Comparison of ENCODE assay signal across 32 cellular contexts in genomic region chr1:226558293-226558692, GRCh38. TPM values are rescaled to one million over a fixed set of nuclear protein-coding genes. Genes with fewer than 3 reads are reported as not detected.
DNase-seq lines count a peak whose midpoint lies in the region; ATAC-seq, FAIRE-seq and TF ChIP-seq lines count a peak whose summit lies in the region.
"Had no signal": no experiment of that assay in that cellular context is flagged by ENCODE, and none has a peak within 500 bp of the region (broad histone marks: within the 10 kb centered on the region; RNA-seq: fewer than 3 reads in every experiment).

No MANE protein-coding gene starts in this region.

- H3K9me3 ChIP-seq in HepG2 (ENCODE audit: low read length) = no peaks in the 10 kb centered on the region
- H3K9me3 ChIP-seq in right lobe of liver = no peaks in the 10 kb centered on the region
- H3K9me3 ChIP-seq: A549, MG63 had no signal

- no peak for TF ChIP-seq RAD21 in HepG2 (CRISPR knock-in tag; IDR thresholded peaks at IDR 0.05)

- peaks cover 0 to 15% of the 10 kb centered on the region in 2 experiments; a peak in 2 of 5 replicates for H3K27me3 ChIP-seq in HepG2 (ENCODE audit: control insufficient read depth in 1 of 2, insufficient read depth in 2 of 2, low read length in 2 of 2)
- H3K27me3 ChIP-seq in right lobe of liver = no peaks in the 10 kb centered on the region
- H3K27me3 ChIP-seq: BLaER1 treated with 17β-estradiol and CSF1 and Interleukin-3, amounts not matched to agents 10 nM and 100 nM had no signal

- H3K9ac ChIP-seq in HepG2 (ENCODE audit: insufficient read depth, low read depth, low read length) = no peak overlapping the region
- H3K9ac ChIP-seq: BLaER1 treated with 17β-estradiol and CSF1 and Interleukin-3, amounts not matched to agents 10 nM and 100 nM; GM23248 had no signal

- H3K4me3 ChIP-seq in HepG2 (replicated peaks in 1 of 3; ENCODE audit: insufficient read depth in 1 of 3, low read depth in 2 of 3, low read length in 3 of 3) (no peak overlapping the region), right lobe of liver (no peak overlapping the region)
- H3K4me3 ChIP-seq: A549; BLaER1 treated with 17β-estradiol and CSF1 and Interleukin-3, amounts not matched to agents 10 nM and 100 nM; GM23248; MG63; PC-9 had no signal

- no peak for TF ChIP-seq EP300 in HepG2 (IDR thresholded peaks at IDR 0.05; ENCODE audit: low read depth in 2 of 2, low read length in 2 of 2)
- no peak for TF ChIP-seq EP300 in HepG2 (CRISPR knock-in tag; IDR thresholded peaks at IDR 0.05; ENCODE audit: borderline replicate concordance)

- H4K20me1 ChIP-seq in HepG2 (ENCODE audit: insufficient read depth, low read length) = no peaks in the 10 kb centered on the region
- H4K20me1 ChIP-seq: BLaER1 treated with 17β-estradiol and CSF1 and Interleukin-3, amounts not matched to agents 10 nM and 100 nM had no signal

- DNase-seq in HepG2 (ENCODE audit: low spot score) (no peak), right lobe of liver (no peak), amniotic epithelial cell (ENCODE audit: low read depth) (peak; percentile 7), omental fat pad (ENCODE audit: low spot score) (no peak), UCSD-AML1 (lab: John Stamatoyannopoulos, UW; ENCODE audit: unreplicated experiment) (no peak), NCI-H2196 treated with DMSO at 0.1 percent for 48 hours (lab: John Stamatoyannopoulos, UW; ENCODE audit: unreplicated experiment) (no peak)
- DNase-seq: AML-193; CD4-positive, alpha-beta T cell; DMS53; GM23248; H7; KBM-7; MG63; NCI-H1092; NCI-H1436; NCI-H187; NCI-H2081 treated with DMSO at 0.1 percent for 48 hours; NCI-H2171; NCI-H446; NCI-H524 treated with DMSO at 0.1 percent for 48 hours; NCI-H774; PC-9; Right ventricle myocardium superior had no signal

- TF ChIP-seq POLR2A in HepG2 (IDR thresholded peaks at IDR 0.05; ENCODE audit: insufficient read depth in 1 of 2, low read depth in 2 of 2, low read length in 2 of 2) (no peak), right lobe of liver (IDR thresholded peaks at IDR 0.05) (no peak)

- no TSS peak for BruUV-seq in HepG2 (replicated peaks; lab: Mats Ljungman, UMichigan)

- 43% methylated on average over 5 of the region's 5 CpGs for WGBS in HepG2 (ENCODE audit: low lambda C conversion rate)
- WGBS in right lobe of liver (ENCODE audit: insufficient coverage, low coverage, low lambda C conversion rate, missing lambda C conversion rate) = 59% methylated on average over 5 of the region's 5 CpGs

- ATAC-seq in HepG2 = no peak
- ATAC-seq in right lobe of liver = no peak
- peak; percentile 87 for ATAC-seq in omental fat pad (ENCODE audit: low FRiP score)
- ATAC-seq in HG03025 (IDR thresholded peaks at IDR 0.05; ENCODE audit: low FRiP score, unreplicated experiment) = no peak
- ATAC-seq: A549 had no signal

- intact Hi-C loops in HepG2 (cut with micrococcal nuclease; ENCODE audit: unreplicated experiment) (no loop called here), right lobe of liver (cut with DNase I) (no loop called here)

- no peaks in the 10 kb centered on the region for H3K79me2 ChIP-seq in HepG2 (ENCODE audit: insufficient read depth, low read length)

- FAIRE-seq in HepG2 (lab: Jason Lieb, UNC) = no peak
- FAIRE-seq: A549, D721Med, HTR-8/SVneo had no signal

- no peak for TF ChIP-seq CTCF in HepG2 (CRISPR knock-in tag; IDR thresholded peaks at IDR 0.05)
- no peak for TF ChIP-seq CTCF in right lobe of liver (IDR thresholded peaks at IDR 0.05)
- no peak for TF ChIP-seq CTCF in omental fat pad (IDR thresholded peaks at IDR 0.05)

- in situ Hi-C loops in HepG2 (cut with HindIII; ENCODE audit: extremely low pct_ligation_motif_present, low pct_unique_long_range_greater_than_20kb) = no loop called here

- CTCF ChIA-PET in HepG2 (lab: Yijun Ruan, JAX; ENCODE audit: low intra/inter-chr PET ratio, low total read pairs) = no interaction called here

- POLR2A ChIA-PET in HepG2 (lab: Yijun Ruan, JAX) = no interaction called here

- no peaks in the 10 kb centered on the region for H3K36me3 ChIP-seq in HepG2 (replicated peaks in 1 of 2; ENCODE audit: control insufficient read depth in 1 of 2, insufficient read depth in 2 of 2, low read length in 2 of 2)
- H3K36me3 ChIP-seq in right lobe of liver = no peaks in the 10 kb centered on the region
- H3K36me3 ChIP-seq: BLaER1 treated with 17β-estradiol and CSF1 and Interleukin-3, amounts not matched to agents 10 nM and 100 nM; MG63 had no signal

- H3K27ac ChIP-seq in HepG2 (ENCODE audit: extremely low read length, insufficient read depth, low read length) (no peak overlapping the region), right lobe of liver (no peak overlapping the region)
- H3K27ac ChIP-seq: A549, GM23248, PC-9 had no signal

- no peak overlapping the region for H3K4me2 ChIP-seq in HepG2 (ENCODE audit: low read depth, low read length)
- H3K4me2 ChIP-seq: A549, PC-9 had no signal

- H3K4me1 ChIP-seq in HepG2 (ENCODE audit: insufficient read depth, low read length) (peaks cover 8% of the 10 kb centered on the region; the same call in 1 of the 2 replicates), right lobe of liver (no peaks in the 10 kb centered on the region)
- H3K4me1 ChIP-seq: A549 had no signal

- no peak overlapping the region for H2AFZ ChIP-seq in HepG2 (ENCODE audit: low read length)
- H2AFZ ChIP-seq: GM23248, PC-9 had no signal

TF ChIP-seq in HepG2, 621 proteins besides CTCF, POLR2A, EP300 and RAD21:
- TF ChIP-seq MAFK (conservative IDR thresholded peaks at IDR 0.05 in 1 of 2, IDR thresholded peaks at IDR 0.05 in 1 of 2; ENCODE audit: low read length in 2 of 2) (no peak), NBN (conservative IDR thresholded peaks at IDR 0.05) (no peak), MNT (IDR thresholded peaks at IDR 0.05) (peak; percentile 36; the same call in 1 of the 2 replicates), NONO (IDR thresholded peaks at IDR 0.05) (no peak), NONO (CRISPR knock-in tag; conservative IDR thresholded peaks at IDR 0.05) (no peak)
- TF ChIP-seq, protein P1, sequence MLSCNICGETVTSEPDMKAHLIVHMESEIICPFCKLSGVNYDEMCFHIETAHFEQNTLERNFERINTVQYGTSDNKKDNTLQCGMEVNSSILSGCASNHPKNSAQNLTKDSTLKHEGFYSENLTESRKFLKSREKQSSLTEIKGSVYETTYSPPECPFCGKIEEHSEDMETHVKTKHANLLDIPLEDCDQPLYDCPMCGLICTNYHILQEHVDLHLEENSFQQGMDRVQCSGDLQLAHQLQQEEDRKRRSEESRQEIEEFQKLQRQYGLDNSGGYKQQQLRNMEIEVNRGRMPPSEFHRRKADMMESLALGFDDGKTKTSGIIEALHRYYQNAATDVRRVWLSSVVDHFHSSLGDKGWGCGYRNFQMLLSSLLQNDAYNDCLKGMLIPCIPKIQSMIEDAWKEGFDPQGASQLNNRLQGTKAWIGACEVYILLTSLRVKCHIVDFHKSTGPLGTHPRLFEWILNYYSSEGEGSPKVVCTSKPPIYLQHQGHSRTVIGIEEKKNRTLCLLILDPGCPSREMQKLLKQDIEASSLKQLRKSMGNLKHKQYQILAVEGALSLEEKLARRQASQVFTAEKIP (CRISPR knock-in tag; IDR thresholded peaks at IDR 0.05; ENCODE audit: borderline replicate concordance) = no peak
TF ChIP-seq in HepG2: peak in this region for 1.

RNA-seq across cellular contexts. Expression of gene STUM, which starts 9.7 kb away (rescaled TPM):
- total RNA-seq in HepG2 (2016; rRNA removed; fragmentation: Illumina TruSeq; extraction: Trizol) = not detected in 2 replicates
- not detected in 2 replicates for total RNA-seq in HepG2 (2016; cell fraction: cytosol; rRNA removed; fragmentation: Illumina TruSeq; extraction: Trizol; ENCODE audit: low read depth)
- not detected in 2 replicates for total RNA-seq in HepG2 (2016; cell fraction: insoluble cytoplasmic fraction; rRNA removed; fragmentation: Illumina TruSeq; extraction: Trizol)
- total RNA-seq in HepG2 (2016; cell fraction: membrane; rRNA removed; fragmentation: Illumina TruSeq; extraction: Trizol) = not detected in 2 replicates
- total RNA-seq in HepG2 (2016; cell fraction: nucleus; rRNA removed; fragmentation: Illumina TruSeq; extraction: Trizol) = not detected in 2 replicates
- polyA plus RNA-seq in HepG2 (2011; rRNA removed) = not detected in 2 replicates
- polyA plus RNA-seq in HepG2 (2011; cell fraction: cytosol; rRNA removed) = not detected in 2 replicates
- polyA plus RNA-seq in HepG2 (2011; cell fraction: nucleus; rRNA removed) = 0.02 TPM in 2 replicates
- polyA plus RNA-seq in HepG2 (2012) = 0.01 TPM in 1 of 2 replicates, not detected in the other
- not detected in 2 replicates for polyA plus RNA-seq in HepG2 (2016; cell fraction: cytosol; fragmentation: Illumina TruSeq; extraction: Trizol; ENCODE audit: low read depth)
- not detected in 2 replicates for polyA plus RNA-seq in HepG2 (2016; cell fraction: insoluble cytoplasmic fraction; fragmentation: Illumina TruSeq; extraction: Trizol; ENCODE audit: low read depth)
- not detected in 2 replicates for polyA plus RNA-seq in HepG2 (2016; cell fraction: membrane; fragmentation: Illumina TruSeq; extraction: Trizol; ENCODE audit: low read depth)
- not detected in 2 replicates for polyA plus RNA-seq in HepG2 (2016; cell fraction: nucleus; fragmentation: Illumina TruSeq; extraction: Trizol; ENCODE audit: insufficient read depth, low read depth)
- polyA minus RNA-seq in HepG2 (2011; rRNA and poly(A)+ RNA removed; ENCODE audit: low replicate concordance) = not detected in 2 replicates
- polyA minus RNA-seq in HepG2 (2011; cell fraction: cytosol; rRNA and poly(A)+ RNA removed) = not detected in 2 replicates
- 0.13 TPM in 1 of 2 replicates, not detected in the other for polyA minus RNA-seq in HepG2 (2011; cell fraction: nucleus; rRNA and poly(A)+ RNA removed)
- under 1 TPM in 4 of 6 experiments, not detected in 2; 0.06 to 0.68 (median 0.13) TPM for total RNA-seq in right lobe of liver
- 1 to 10 TPM; 1.9 to 2.8 (median 2.2) TPM for total RNA-seq in omental fat pad
- total RNA-seq: CD4-positive, alpha-beta T cell; Daoy; G401; LHCN-M2; PC-9; RPMI7951 had no signal
- polyA plus RNA-seq: A549, GM23248 had no signal
